23 cellular contexts compared by ENCODE assay signal in the genomic region with DNA sequence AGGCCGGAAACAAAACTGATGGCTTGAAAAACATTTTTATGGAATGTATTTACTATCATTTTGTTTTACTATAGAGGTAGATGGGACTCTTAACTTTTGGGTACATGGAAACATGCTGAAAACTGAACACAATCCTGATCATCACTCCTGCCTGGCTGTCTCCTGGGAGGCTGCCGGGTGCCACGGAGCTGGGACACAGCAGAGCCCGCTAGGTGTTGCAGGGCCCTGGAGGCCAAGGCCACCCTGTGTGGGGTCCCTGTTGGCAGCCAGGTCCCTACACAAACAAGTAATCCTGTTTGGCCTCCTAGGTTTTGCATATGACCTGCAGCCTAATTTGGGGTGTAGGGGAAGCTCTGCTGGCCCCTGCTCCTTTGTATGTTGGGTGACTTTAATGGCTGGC. TPM values are rescaled to one million over a fixed set of nuclear protein-coding genes. Genes with fewer than 3 reads are reported as not detected.
A peak's percentile ranks its signal among the peaks of the same experiment; 100 is the strongest.
DNase-seq lines count a peak whose midpoint lies in the region; ATAC-seq and TF ChIP-seq lines count a peak whose summit lies in the region.
"Had no signal": no experiment of that assay in that cellular context is flagged by ENCODE, and none has a peak within 500 bp of the region (broad histone marks: within the 10 kb centered on the region; RNA-seq: fewer than 3 reads in every experiment).

No MANE protein-coding gene starts in this region.

- H4K12ac ChIP-seq in trophoblast cell (ENCODE audit: low read depth, low read length): no peak overlapping the region

- H3K9me3 ChIP-seq in CD4-positive, alpha-beta T cell (ENCODE audit: control insufficient read depth, low read length): no peaks in the 10 kb centered on the region
- H3K9me3 ChIP-seq in HEK293 (ENCODE audit: control insufficient read depth, insufficient read depth, low read depth, low read length) (no peaks in the 10 kb centered on the region), trophoblast cell (ENCODE audit: insufficient read depth, low read depth, low read length) (no peaks in the 10 kb centered on the region)
- H3K9me3 ChIP-seq: SJCRH30 had no signal

- H4K8ac ChIP-seq in trophoblast cell (ENCODE audit: low read depth, low read length): no peak overlapping the region

- H3K4me3 ChIP-seq in HEK293 (ENCODE audit: low read depth, low read length) (no peak overlapping the region), trophoblast cell (ENCODE audit: low read depth, low read length) (no peak overlapping the region)
- H3K4me3 ChIP-seq: GM12878, SJCRH30 had no signal

- no peak overlapping the region for H2AFZ ChIP-seq in trophoblast cell (ENCODE audit: insufficient read depth, low read length, poor library complexity)

- no peak for ATAC-seq in CD4-positive, alpha-beta T cell (ENCODE audit: poor library complexity)
- no peak for ATAC-seq in GM21423 (IDR thresholded peaks at IDR 0.05; ENCODE audit: unreplicated experiment)
- ATAC-seq: GM12878, Right ventricle myocardium inferior, SK-N-SH treated with all-trans-retinoic acid at 6 μM for 48 hours had no signal

- peak overlapping the region; percentile 3 for H2BK120ac ChIP-seq in trophoblast cell (ENCODE audit: insufficient read depth, low read length, poor library complexity)

- H3K27me3 Mint-ChIP-seq in CD4-positive, alpha-beta T cell: no peaks in the 10 kb centered on the region
- H3K27me3 Mint-ChIP-seq in dendritic cell treated with granulocyte-macrophage colony-stimulating factor and Interleukin-4, amounts not matched to agents 40 ng/mL and 50 ng/mL, for 4 days: no peaks in the 10 kb centered on the region

- H3K79me1 ChIP-seq in trophoblast cell (ENCODE audit: low read length): peaks cover 32% of the 10 kb centered on the region

- POLR2A ChIA-PET in CD4-positive, alpha-beta T cell (lab: Charles Lee): interaction anchor here (1.2 kb wide), 1 partner anchor 8 kb away, joined by 3 read pairs; no protein-coding TSS in a partner anchor
- POLR2A ChIA-PET in HEK293 (lab: Yijun Ruan, JAX): interaction anchor here (0.6 to 1.1 kb wide), 2 partner anchors 11 to 1675 kb away, joined by 3 to 6 read pairs; no protein-coding TSS in a partner anchor

- H3K4me1 ChIP-seq in HEK293 (ENCODE audit: control insufficient read depth, insufficient read depth, low read length) (peaks cover 3% of the 10 kb centered on the region; the same call in 1 of the 2 replicates), trophoblast cell (ENCODE audit: control insufficient read depth in 1 of 2, insufficient read depth in 2 of 2, low read length in 2 of 2) (peaks cover 43 to 44% of the 10 kb centered on the region in 2 experiments)

- no peak overlapping the region for H3K4me3 Mint-ChIP-seq in CD4-positive, alpha-beta T cell
- H3K4me3 Mint-ChIP-seq in dendritic cell treated with granulocyte-macrophage colony-stimulating factor and Interleukin-4, amounts not matched to agents 40 ng/mL and 50 ng/mL, for 4 days: no peak overlapping the region
- H3K4me3 Mint-ChIP-seq: CD14-positive monocyte had no signal

- H3K27ac Mint-ChIP-seq in CD4-positive, alpha-beta T cell: peak overlapping the region; percentile 47
- H3K27ac Mint-ChIP-seq in dendritic cell treated with granulocyte-macrophage colony-stimulating factor and Interleukin-4, amounts not matched to agents 40 ng/mL and 50 ng/mL, for 4 days: peak overlapping the region; percentile 79

- H3K4me2 ChIP-seq in trophoblast cell (ENCODE audit: low read length): no peak overlapping the region

- no peaks in the 10 kb centered on the region for H3K27me3 ChIP-seq in CD4-positive, alpha-beta T cell (ENCODE audit: control insufficient read depth, insufficient read depth, low read length)
- H3K27me3 ChIP-seq in trophoblast cell (ENCODE audit: insufficient read depth, low read length): no peaks in the 10 kb centered on the region
- H3K27me3 ChIP-seq: SJCRH30 had no signal

- peaks cover 41% of the 10 kb centered on the region for H3K4me1 Mint-ChIP-seq in CD4-positive, alpha-beta T cell (ENCODE audit: low read depth)
- peaks cover 54% of the 10 kb centered on the region for H3K4me1 Mint-ChIP-seq in dendritic cell treated with granulocyte-macrophage colony-stimulating factor and Interleukin-4, amounts not matched to agents 40 ng/mL and 50 ng/mL, for 4 days (ENCODE audit: low read depth)

- CTCF ChIA-PET in CD4-positive, alpha-beta T cell (lab: Charles Lee): no interaction called here
- CTCF ChIA-PET in HEK293 (lab: Yijun Ruan, JAX): interaction anchor here (0.6 to 1.0 kb wide), 2 partner anchors 197 to 398 kb away, joined by 4 read pairs; no protein-coding TSS in a partner anchor

- intact Hi-C loops in CD4-positive, alpha-beta T cell (cut with DNase I, micrococcal nuclease): no loop called here
- intact Hi-C loops in dendritic cell treated with granulocyte-macrophage colony-stimulating factor and Interleukin-4, amounts not matched to agents 40 ng/mL and 50 ng/mL, for 4 days (cut with micrococcal nuclease): no loop called here

- no peak for DNase-seq in CD4-positive, alpha-beta T cell
- DNase-seq in trophoblast cell: no peak
- no peak for DNase-seq in NCI-H2107 treated with DMSO at 0.1 percent for 48 hours (lab: John Stamatoyannopoulos, UW; ENCODE audit: unreplicated experiment)
- DNase-seq in GDM1 (lab: John Stamatoyannopoulos, UW): no peak
- DNase-seq: GOT3, HCEC 1CT, NCI-H1048, NCI-H1417 treated with DMSO at 0.1 percent for 48 hours, NCI-H1694 treated with DMSO at 0.1 percent for 48 hours, NCI-H2081 treated with DMSO at 0.1 percent for 48 hours, NCI-H2171 treated with DMSO at 0.1 percent for 48 hours, NCI-H345, NCI-H524, NCI-H748 treated with DMSO at 0.1 percent for 48 hours, SJCRH30 had no signal

- no peak overlapping the region for H3K23ac ChIP-seq in trophoblast cell (ENCODE audit: low read length)

- H2BK12ac ChIP-seq in trophoblast cell (ENCODE audit: low read length): peak overlapping the region; percentile 24

- peaks cover 40% of the 10 kb centered on the region for H3K36me3 Mint-ChIP-seq in CD4-positive, alpha-beta T cell (ENCODE audit: low read depth)
- H3K36me3 Mint-ChIP-seq in dendritic cell treated with granulocyte-macrophage colony-stimulating factor and Interleukin-4, amounts not matched to agents 40 ng/mL and 50 ng/mL, for 4 days (ENCODE audit: low read depth): peaks cover 40% of the 10 kb centered on the region

- no peaks in the 10 kb centered on the region for H3K9me3 Mint-ChIP-seq in CD4-positive, alpha-beta T cell
- H3K9me3 Mint-ChIP-seq in dendritic cell treated with granulocyte-macrophage colony-stimulating factor and Interleukin-4, amounts not matched to agents 40 ng/mL and 50 ng/mL, for 4 days: no peaks in the 10 kb centered on the region
- H3K9me3 Mint-ChIP-seq: CD14-positive monocyte had no signal

- H3K14ac ChIP-seq in trophoblast cell (ENCODE audit: low read length): peak overlapping the region; percentile 43

- peaks cover 11 to 53% of the 10 kb centered on the region in 2 experiments for H3K36me3 ChIP-seq in HEK293 (ENCODE audit: control insufficient read depth in 2 of 2, insufficient read depth in 1 of 2, low read length in 2 of 2)
- peaks cover 14 to 24% of the 10 kb centered on the region in 2 experiments for H3K36me3 ChIP-seq in trophoblast cell (ENCODE audit: control insufficient read depth in 1 of 2, insufficient read depth in 2 of 2, low read length in 2 of 2)

- no peak for TF ChIP-seq CTCF in CD4-positive, alpha-beta T cell (IDR thresholded peaks at IDR 0.05)
- no peak for TF ChIP-seq CTCF in HEK293 (tag by site-specific recombination; IDR thresholded peaks at IDR 0.05)

- peak overlapping the region; percentile 4 for H3K4ac ChIP-seq in trophoblast cell (ENCODE audit: low read depth, low read length)

- no CpG with 5 or more reads among the region's 4 CpGs for WGBS in trophoblast cell (ENCODE audit: extremely low coverage, insufficient coverage, insufficient read length)

- H3K27ac ChIP-seq in CD4-positive, alpha-beta T cell (ENCODE audit: low read depth, low read length): no peak overlapping the region
- H3K27ac ChIP-seq in HEK293 (ENCODE audit: extremely low read depth, low read depth, low read length) (no peak overlapping the region), trophoblast cell (ENCODE audit: low read depth, low read length) (peak overlapping the region; percentile 42)
- H3K27ac ChIP-seq: HL-60, SJCRH30 had no signal

- peaks cover 4% of the 10 kb centered on the region for H3K79me2 ChIP-seq in trophoblast cell (ENCODE audit: control insufficient read depth, insufficient read depth, low read length, poor library complexity)

- H4K91ac ChIP-seq in trophoblast cell (ENCODE audit: low read depth, low read length): peak overlapping the region; percentile 58

- no peak overlapping the region for H3K9ac ChIP-seq in trophoblast cell (ENCODE audit: low read length)

- H2BK5ac ChIP-seq in trophoblast cell (ENCODE audit: low read depth, low read length, poor library complexity): peak overlapping the region; percentile 15

- H2AK5ac ChIP-seq in trophoblast cell (ENCODE audit: low read length): peak overlapping the region; percentile 22

- H3K18ac ChIP-seq in trophoblast cell (ENCODE audit: low read length): peak overlapping the region; percentile 23

TF ChIP-seq in HEK293, 187 proteins besides CTCF, POLR2A, EP300 and RAD21:
- TF ChIP-seq GLIS1 (tag by site-specific recombination; IDR thresholded peaks at IDR 0.05) (peak; percentile 31; the same call in 1 of the 2 replicates), ZNF394 (tag by site-specific recombination; IDR thresholded peaks at IDR 0.05; ENCODE audit: borderline replicate concordance) (no peak), ZNF169 (tag by site-specific recombination; IDR thresholded peaks at IDR 0.05) (no peak)

RNA-seq across cellular contexts. Expression of gene PLD6, which starts 17.5 kb away (rescaled TPM):
- total RNA-seq in CD4-positive, alpha-beta T cell: 1 to 10 TPM; 7.1 to 7.5 TPM
- 0.10 and 0.11 TPM in 2 replicates for polyA plus RNA-seq in trophoblast cell (2013)

RNA-seq across cellular contexts. Expression of gene FLCN, which starts 48.4 kb away (rescaled TPM):
- 10 to 100 TPM; 12.1 to 15.9 TPM for total RNA-seq in CD4-positive, alpha-beta T cell
- 19.4 and 21.6 TPM in 2 replicates for polyA plus RNA-seq in trophoblast cell (2013)
